10 cellular contexts compared by ENCODE assay signal in genomic region chr2:217289909-217290283, GRCh38.
DNase-seq lines count a peak whose midpoint lies in the region; ATAC-seq and TF ChIP-seq lines count a peak whose summit lies in the region.
"Had no signal": no experiment of that assay in that cellular context is flagged by ENCODE, and none has a peak within 500 bp of the region (broad histone marks: within the 10 kb centered on the region; RNA-seq: fewer than 3 reads in every experiment).

No MANE protein-coding gene starts in this region.

- DNase-seq in BJ (ENCODE audit: low read depth): peak; percentile 22
- peak; percentile 87 for DNase-seq in NCI-H1092 treated with DMSO at 0.1 percent for 48 hours (lab: John Stamatoyannopoulos, UW)
- peak; percentile 12 for DNase-seq in iPS-NIHi11 (ENCODE audit: low spot score)
- DNase-seq in omental fat pad (ENCODE audit: low spot score): no peak
- DNase-seq: naive B cell, T-helper 2 cell had no signal

- TF ChIP-seq CTCF in BJ (IDR thresholded peaks at IDR 0.05; ENCODE audit: insufficient read depth, low read depth, low read length): no peak
- no peak for TF ChIP-seq CTCF in omental fat pad (IDR thresholded peaks at IDR 0.05)

- H3K4me3 ChIP-seq in BJ (ENCODE audit: low read depth, low read length): no peak overlapping the region

- no peaks in the 10 kb centered on the region for H3K36me3 ChIP-seq in BJ (ENCODE audit: control insufficient read depth, insufficient read depth, low read length)

- POLR2A ChIA-PET in BJ (lab: Charles Lee): interaction anchor here (0.6 kb wide), 1 partner anchor 595 kb away, joined by 3 read pairs; the partner anchor contains the start of gene IGFBP5

- H3K27me3 ChIP-seq in BJ (ENCODE audit: control insufficient read depth, insufficient read depth, low read length): no peaks in the 10 kb centered on the region

- ATAC-seq in SK-N-SH treated with all-trans-retinoic acid at 6 μM for 48 hours (peak; percentile 54; the same call in 1 of the 3 replicates), GM21576 (IDR thresholded peaks at IDR 0.05; ENCODE audit: unreplicated experiment) (no peak), HG03159 (IDR thresholded peaks at IDR 0.05; ENCODE audit: unreplicated experiment) (no peak), HG03520 (IDR thresholded peaks at IDR 0.05; ENCODE audit: unreplicated experiment) (no peak), omental fat pad (ENCODE audit: low FRiP score) (no peak)

- CTCF ChIA-PET in BJ (lab: Yijun Ruan, JAX): interaction anchor here (0.6 to 0.9 kb wide), 2 partner anchors 16 to 24 kb away, joined by 3 read pairs; no protein-coding TSS in a partner anchor

TF ChIP-seq in SK-N-SH treated with all-trans-retinoic acid at 6 μM for 48 hours, 23 proteins besides CTCF, POLR2A, EP300 and RAD21:
- TF ChIP-seq ARNTL (CRISPR knock-in tag; IDR thresholded peaks at IDR 0.05; ENCODE audit: borderline replicate concordance, low read depth) (no peak), ZC3H10 (CRISPR knock-in tag; IDR thresholded peaks at IDR 0.05) (no peak), TCF4 (CRISPR knock-in tag; IDR thresholded peaks at IDR 0.05; ENCODE audit: borderline replicate concordance) (peak; percentile 64; the same call in 1 of the 2 replicates), ZFP3 (CRISPR knock-in tag; IDR thresholded peaks at IDR 0.05) (no peak), POU6F1 (CRISPR knock-in tag; IDR thresholded peaks at IDR 0.05; ENCODE audit: borderline replicate concordance, low read depth) (no peak), OSR1 (CRISPR knock-in tag; IDR thresholded peaks at IDR 0.05) (no peak), PATZ1 (CRISPR knock-in tag; IDR thresholded peaks at IDR 0.05; ENCODE audit: borderline replicate concordance) (no peak), ISL1 (CRISPR knock-in tag; IDR thresholded peaks at IDR 0.05) (peak; percentile 47; the same call in 1 of the 2 replicates), TSHZ2 (CRISPR knock-in tag; IDR thresholded peaks at IDR 0.05) (peak; percentile 69; the same call in 1 of the 2 replicates)
